Comparison of ENCODE assay signal across 17 cellular contexts in genomic region chr2:163693484-163693883, GRCh38. TPM values are rescaled to one million over a fixed set of nuclear protein-coding genes. Genes with fewer than 3 reads are reported as not detected.
"Had no signal": no experiment of that assay in that cellular context is flagged by ENCODE, and none has a peak within 500 bp of the region (broad histone marks: within the 10 kb centered on the region; RNA-seq: fewer than 3 reads in every experiment).

No MANE protein-coding gene starts in this region.

- H2AFZ ChIP-seq: hepatocyte had no signal

- H3K9me3 ChIP-seq: lower lobe of right lung, suprapubic skin, upper lobe of right lung had no signal

- DNase-seq: activated CD4-positive, alpha-beta T cell treated with anti-CD3 and anti-CD28 coated beads, Interleukin-2, amount 50 U/mL, for 1 hour; activated CD8-positive, alpha-beta memory T cell treated with anti-CD3 and anti-CD28 coated beads, Interleukin-2, amount 50 U/mL, for 4 hours; activated effector memory CD4-positive, alpha-beta T cell treated with Interleukin-2 at 50 U/mL for 16 hours; activated naive CD4-positive, alpha-beta T cell treated with anti-CD3 and anti-CD28 coated beads, Interleukin-2, amount 10 ng/mL, durations not matched to agents 7 days and 5 days; activated naive CD8-positive, alpha-beta T cell treated with anti-CD3 and anti-CD28 coated beads, Interleukin-2, amount 50 U/mL, for 24 hours; activated T-cell treated with anti-CD3 and anti-CD28 coated beads, Interleukin-2, amount 50 U/mL, for 48 hours; anterior cingulate cortex; foreskin fibroblast; left cardiac atrium; lower lobe of right lung; natural killer cell; stimulated activated naive CD4-positive, alpha-beta T cell treated with Interleukin-2 at 50 U/mL for 16 hours; T1000; upper lobe of right lung had no signal

- H3K27ac ChIP-seq: hepatocyte, lower lobe of right lung, upper lobe of right lung had no signal

- H3K4me3 ChIP-seq: hepatocyte, lower lobe of right lung, suprapubic skin, upper lobe of right lung had no signal

- H3K36me3 ChIP-seq: lower lobe of right lung, suprapubic skin, upper lobe of right lung had no signal

- H3K27me3 ChIP-seq: hepatocyte, suprapubic skin, upper lobe of right lung had no signal

- H3K4me1 ChIP-seq: upper lobe of right lung had no signal

RNA-seq across cellular contexts. Expression of gene FIGN, which starts 42.3 kb away (rescaled TPM):
- total RNA-seq: natural killer cell; T-helper 1 cell treated with Interleukin-12 subunit alpha and Interleukin-12 subunit beta and Interleukin-4 antibody, amounts not matched to agents 30 ng/mL and 1 ng/mL, for 36 hours had no signal
